21 cellular contexts compared by ENCODE assay signal in genomic region chr11:61960532-61960931, GRCh38. TPM values are rescaled to one million over a fixed set of nuclear protein-coding genes. Genes with fewer than 3 reads are reported as not detected.
DNase-seq lines count a peak whose midpoint lies in the region; ATAC-seq and TF ChIP-seq lines count a peak whose summit lies in the region.
"Had no signal": no experiment of that assay in that cellular context is flagged by ENCODE, and none has a peak within 500 bp of the region (broad histone marks: within the 10 kb centered on the region; RNA-seq: fewer than 3 reads in every experiment).

No MANE protein-coding gene starts in this region.

- H3K27me3 ChIP-seq in heart left ventricle (peaks cover 0 to under 1% (median 0%) of the 10 kb centered on the region in 9 donors), uterus (no peaks in the 10 kb centered on the region)

- 81 to 95% (median 87%) methylated on average over 3 of the region's 3 CpGs for WGBS in heart left ventricle, 4 donors

- intact Hi-C loops in heart left ventricle (cut with DNase I), result loop anchor here in 3 of 10 donors (5.0 to 10.0 kb wide), 3 partner anchors 68 to 163 kb away; partner anchors contain the start of gene FADS3 (in 2 of the 3)
- intact Hi-C loops in Right ventricle myocardium inferior (cut with DNase I), result no loop called here
- intact Hi-C loops in posterior vena cava (cut with DNase I), result loop anchor here in 1 of 2 donors (5.0 kb wide), 1 partner anchor 837 kb away; no protein-coding TSS in a partner anchor
- intact Hi-C loops in uterus (cut with DNase I; ENCODE audit: low total_unique reads), result no loop called here

- H3K27ac ChIP-seq in heart left ventricle, result peak overlapping the region in 10 of 12 donors; percentile 58 to 100 (median 87)
- H3K27ac ChIP-seq in uterus, result peak overlapping the region; percentile 65 to 100

- no peak overlapping the region for H3K4me3 ChIP-seq in heart left ventricle
- no peak overlapping the region for H3K4me3 ChIP-seq in uterus
- H3K4me3 ChIP-seq: K562 had no signal

- no peak for TF ChIP-seq CTCF in heart left ventricle (IDR thresholded peaks at IDR 0.05)
- no peak for TF ChIP-seq CTCF in uterus (IDR thresholded peaks at IDR 0.05)

- no peak for ATAC-seq in heart left ventricle
- no peak for ATAC-seq in Right ventricle myocardium inferior
- ATAC-seq: activated CD8-positive, alpha-beta T cell treated with anti-CD3 and anti-CD28 coated beads, Interleukin-2, amount 10 ng/mL, durations not matched to agents 7 days and 5 days; effector memory CD8-positive, alpha-beta T cell; K562; stimulated activated naive B cell treated with anti-CD40 and anti-IgM and Interleukin-4, amounts not matched to agents 10 μg/mL and 1 μg/mL and 100 μg/mL, for 72 hours; T-cell had no signal

- H3K4me1 ChIP-seq in heart left ventricle, result peaks cover 6 to 58% (median 49%) of the 10 kb centered on the region in 12 donors
- peaks cover 0 to 8% of the 10 kb centered on the region in 2 donors for H3K4me1 ChIP-seq in uterus

- no peak for DNase-seq in heart left ventricle
- DNase-seq in Right ventricle myocardium inferior (ENCODE audit: missing footprints), result no peak
- peak; percentile 29 for DNase-seq in ecto neural progenitor cell (ENCODE audit: low spot score)
- peak; percentile 60 for DNase-seq in posterior vena cava (ENCODE audit: low spot score)
- peak in 1 of 2 donors; percentile 9 for DNase-seq in uterus
- no peak for DNase-seq in NCI-H510A treated with DMSO at 0.1 percent for 48 hours (lab: John Stamatoyannopoulos, UW)
- no peak for DNase-seq in NCI-H2171 treated with DMSO at 0.1 percent for 48 hours (lab: John Stamatoyannopoulos, UW)
- no peak for DNase-seq in DMS 273 treated with DMSO at 0.1 percent for 48 hours (lab: John Stamatoyannopoulos, UW)
- DNase-seq: activated CD8-positive, alpha-beta T cell treated with anti-CD3 and anti-CD28 coated beads, Interleukin-2, amount 10 ng/mL, durations not matched to agents 7 days and 5 days; activated gamma-delta T cell; amniotic stem cell; effector memory CD8-positive, alpha-beta T cell; islet precursor cell; midbrain; NCI-H1694 treated with DMSO at 0.1 percent for 48 hours; NCI-H446; SHP77; stimulated activated CD4-positive, alpha-beta T cell treated with anti-CD3 and anti-CD28 coated beads, Interleukin-15, amount 100 ng/mL, for 24 hours; stimulated activated naive B cell treated with anti-CD40 and anti-IgM and Interleukin-4, amounts not matched to agents 10 μg/mL and 1 μg/mL and 100 μg/mL, for 72 hours had no signal

- no peaks in the 10 kb centered on the region for H3K9me3 ChIP-seq in heart left ventricle
- H3K9me3 ChIP-seq in uterus, result no peaks in the 10 kb centered on the region

- TF ChIP-seq POLR2A in heart left ventricle (IDR thresholded peaks at IDR 0.05), result no peak
- TF ChIP-seq POLR2A in uterus (IDR thresholded peaks at IDR 0.05), result no peak

- peaks cover 0 to 43% (median 29%) of the 10 kb centered on the region in 9 donors for H3K36me3 ChIP-seq in heart left ventricle
- H3K36me3 ChIP-seq in uterus, result no peaks in the 10 kb centered on the region

RNA-seq across cellular contexts. Expression of gene FTH1, which starts 6.9 kb away (rescaled TPM):
- total RNA-seq in heart left ventricle (1,000 to 10,000 TPM; 1,764 to 5,397 (median 2,454) TPM), Right ventricle myocardium inferior (2,493 TPM), posterior vena cava (1,000 to 10,000 TPM; 2,679 to 3,454 TPM), uterus (1,000 to 10,000 TPM in 3 of 4 donors, 100 to 1,000 TPM in 1; 402 to 1,927 (median 1,615) TPM)
- 1,000 to 10,000 TPM; 2,334 to 3,498 TPM for polyA plus RNA-seq in heart left ventricle

RNA-seq across cellular contexts. Expression of gene BEST1, which starts 10.4 kb away (rescaled TPM):
- total RNA-seq in heart left ventricle, result 1 to 10 TPM in 4 of 9 donors, under 1 TPM in 5; 0.64 to 4.4 (median 0.94) TPM
- 1 to 10 TPM; 2.1 to 2.8 TPM for polyA plus RNA-seq in heart left ventricle
- 1.9 TPM for total RNA-seq in Right ventricle myocardium inferior
- total RNA-seq in posterior vena cava, result 1 to 10 TPM; 5.8 to 9.5 TPM
- total RNA-seq in uterus, result 10 to 100 TPM in 1 of 4 donors, 1 to 10 TPM in 3; 3.3 to 11.1 (median 3.9) TPM
- total RNA-seq: activated CD8-positive, alpha-beta T cell treated with anti-CD3 and anti-CD28 coated beads, Interleukin-2, amount 10 ng/mL, durations not matched to agents 7 days and 5 days had no signal

RNA-seq across cellular contexts. Expression of gene RAB3IL1, which starts 43.2 kb away (rescaled TPM):
- total RNA-seq in heart left ventricle, result 10 to 100 TPM in 3 of 9 donors, 1 to 10 TPM in 6; 4.7 to 22.0 (median 7.7) TPM
- polyA plus RNA-seq in heart left ventricle, result 1 to 10 TPM; 6.0 to 7.5 TPM
- 14.0 TPM for total RNA-seq in Right ventricle myocardium inferior
- total RNA-seq in posterior vena cava, result 10 to 100 TPM; 26.7 to 31.5 TPM
- 10 to 100 TPM; 12.6 to 60.3 (median 26.8) TPM for total RNA-seq in uterus
- total RNA-seq: activated CD8-positive, alpha-beta T cell treated with anti-CD3 and anti-CD28 coated beads, Interleukin-2, amount 10 ng/mL, durations not matched to agents 7 days and 5 days had no signal

Comparison
In these comparisons a context has a peak if more than half of its experiments do, and no peak if none do; other contexts are left out.
1. DNase-seq: peak in ecto neural progenitor cell (single experiment) and posterior vena cava (single experiment); none in heart left ventricle (0 of 5), Right ventricle myocardium inferior (single experiment), NCI-H510A treated with DMSO at 0.1 percent for 48 hours (single experiment), NCI-H2171 treated with DMSO at 0.1 percent for 48 hours (single experiment) and DMS 273 treated with DMSO at 0.1 percent for 48 hours (single experiment).